In genomic region chr6:62971976-62972658, GRCh38 we compare ENCODE assay signal across 20 cellular contexts.
DNase-seq lines count a peak whose midpoint lies in the region; ATAC-seq and TF ChIP-seq lines count a peak whose summit lies in the region.
"Had no signal": no experiment of that assay in that cellular context is flagged by ENCODE, and none has a peak within 500 bp of the region (broad histone marks: within the 10 kb centered on the region; RNA-seq: fewer than 3 reads in every experiment).

No MANE protein-coding gene starts in this region.

- H3K9me2 ChIP-seq in hepatocyte (replicated peaks; ENCODE audit: insufficient read depth) = no peaks in the 10 kb centered on the region

- no peak for DNase-seq in hepatocyte (ENCODE audit: low spot score)
- no peak for DNase-seq in SK-N-DZ (ENCODE audit: low spot score)
- DNase-seq in lower lobe of right lung = no peak
- no peak for DNase-seq in NCI-H226
- no peak for DNase-seq in stimulated activated CD4-positive, alpha-beta T cell treated with anti-CD3 and anti-CD28 coated beads, Interleukin-4, amount 100 ng/mL, for 4 hours
- DNase-seq: activated CD4-positive, alpha-beta T cell treated with anti-CD3 and anti-CD28 coated beads, Interleukin-2, amount 50 U/mL, for 1 hour; activated CD8-positive, alpha-beta memory T cell treated with anti-CD3 and anti-CD28 coated beads, Interleukin-2, amount 50 U/mL, for 48 hours; amniotic stem cell; GOT3; IMR-90; left ventricle myocardium superior; MM.1S; NCI-H2029; sigmoid colon; trophoblast cell had no signal

- peak overlapping the region; percentile 32 for H3K4me2 ChIP-seq in hepatocyte

- H3K27ac ChIP-seq in hepatocyte = no peak overlapping the region
- H3K27ac ChIP-seq in lower lobe of right lung = no peak overlapping the region
- H3K27ac ChIP-seq: cardiac muscle cell, epithelial cell of prostate, sigmoid colon had no signal

- H3K27me3 ChIP-seq in hepatocyte = no peaks in the 10 kb centered on the region
- no peaks in the 10 kb centered on the region for H3K27me3 ChIP-seq in lower lobe of right lung (ENCODE audit: low read depth)
- H3K27me3 ChIP-seq: cardiac muscle cell, sigmoid colon had no signal

- H2AFZ ChIP-seq in hepatocyte = no peak overlapping the region

- 53% methylated on average over 1 of the region's 1 CpG for WGBS in hepatocyte (ENCODE audit: low lambda C conversion rate, missing lambda C conversion rate)

- H3K4me3 ChIP-seq in hepatocyte (no peak overlapping the region), lower lobe of right lung (no peak overlapping the region)
- H3K4me3 ChIP-seq: cardiac muscle cell, sigmoid colon had no signal

- H3K9me3 ChIP-seq in hepatocyte (ENCODE audit: low read depth) (no peaks in the 10 kb centered on the region), lower lobe of right lung (no peaks in the 10 kb centered on the region)
- H3K9me3 ChIP-seq: sigmoid colon had no signal

- H4K20me1 ChIP-seq in hepatocyte (ENCODE audit: insufficient read depth, poor library complexity, severe bottlenecking) = no peaks in the 10 kb centered on the region

- ATAC-seq in GM18511 (IDR thresholded peaks at IDR 0.05; ENCODE audit: unreplicated experiment) (peak; percentile 51), GM21447 (IDR thresholded peaks at IDR 0.05; ENCODE audit: unreplicated experiment) (peak; percentile 69), HG03159 (IDR thresholded peaks at IDR 0.05; ENCODE audit: unreplicated experiment) (peak; percentile 45), lower lobe of right lung (no peak)
- ATAC-seq: left ventricle myocardium superior had no signal

- no peaks in the 10 kb centered on the region for H3K79me2 ChIP-seq in hepatocyte

- no peak for TF ChIP-seq CTCF in hepatocyte (IDR thresholded peaks at IDR 0.05; ENCODE audit: poor library complexity)
- no peak for TF ChIP-seq CTCF in lower lobe of right lung (IDR thresholded peaks at IDR 0.05)

- intact Hi-C loops in lower lobe of right lung (cut with DNase I) = no loop called here

- H3K36me3 ChIP-seq in hepatocyte (replicated peaks; ENCODE audit: insufficient read depth, low read depth) (no peaks in the 10 kb centered on the region), lower lobe of right lung (no peaks in the 10 kb centered on the region)
- H3K36me3 ChIP-seq: cardiac muscle cell, sigmoid colon had no signal

- no peaks in the 10 kb centered on the region for H3K4me1 ChIP-seq in hepatocyte (ENCODE audit: insufficient read depth)
- H3K4me1 ChIP-seq in lower lobe of right lung = no peaks in the 10 kb centered on the region
- H3K4me1 ChIP-seq: sigmoid colon had no signal

Comparison
In these comparisons a context has a peak if more than half of its experiments do, and no peak if none do; other contexts are left out.
1. ATAC-seq: peak in GM18511 (single experiment), GM21447 (single experiment) and HG03159 (single experiment); none in lower lobe of right lung (0 of 2).